ENCODE assay signal across 8 cellular contexts in genomic region chr2:40760071-40760666, GRCh38.
DNase-seq lines count a peak whose midpoint lies in the region; ATAC-seq and TF ChIP-seq lines count a peak whose summit lies in the region.

No MANE protein-coding gene starts in this region.

- intact Hi-C loops in dorsolateral prefrontal cortex (cut with DNase I), result no loop called here

- no peaks in the 10 kb centered on the region for H3K9me3 ChIP-seq in NT2/D1 (ENCODE audit: insufficient read depth, low read length)

- DNase-seq in GM04504 (ENCODE audit: low read depth) (peak; percentile 48), NT2/D1 (ENCODE audit: low read depth, low spot score) (peak; percentile 8), dorsolateral prefrontal cortex (no peak), myocyte (ENCODE audit: low read depth) (peak; percentile 70), retina (no peak)
- no peak for DNase-seq in activated effector memory CD4-positive, alpha-beta T cell treated with Interleukin-2 at 50 U/mL for 16 hours

- peak; percentile 65 for ATAC-seq in HG03378 (IDR thresholded peaks at IDR 0.05; ENCODE audit: unreplicated experiment)

- H3K4me1 ChIP-seq in NT2/D1 (ENCODE audit: insufficient read depth, insufficient read length), result no peaks in the 10 kb centered on the region

- H3K4me3 ChIP-seq in NT2/D1 (ENCODE audit: insufficient read length, low read depth), result no peak overlapping the region
- H3K4me3 ChIP-seq in dorsolateral prefrontal cortex, result no peak overlapping the region

- H3K27me3 ChIP-seq in NT2/D1 (ENCODE audit: insufficient read depth, insufficient read length), result no peaks in the 10 kb centered on the region
- H3K27me3 ChIP-seq in dorsolateral prefrontal cortex, result peaks cover 0 to 4% (median 0%) of the 10 kb centered on the region in 45 donors

- no peak overlapping the region for H3K27ac ChIP-seq in 22Rv1
- H3K27ac ChIP-seq in dorsolateral prefrontal cortex, result no peak overlapping the region

- no peak overlapping the region for H3K9ac ChIP-seq in NT2/D1 (ENCODE audit: insufficient read length, low read depth)

- peak; percentile 80 for TF ChIP-seq CTCF in 22Rv1 (IDR thresholded peaks at IDR 0.05)
- peak in 37 of 56 donors; percentile 12 to 54 (median 31) for TF ChIP-seq CTCF in dorsolateral prefrontal cortex (IDR thresholded peaks at IDR 0.05 in 54 of 56, conservative IDR thresholded peaks at IDR 0.05 in 2 of 56; ENCODE audit: low read depth in 1 of 56, partially characterized antibody in 56 of 56)

- H3K36me3 ChIP-seq in NT2/D1 (ENCODE audit: insufficient read depth, insufficient read length, low read length), result no peaks in the 10 kb centered on the region

Comparison
In these comparisons a context has a peak if more than half of its experiments do, and no peak if none do; other contexts are left out.
1. DNase-seq: peak in GM04504 (single experiment), NT2/D1 (single experiment) and myocyte (single experiment); none in dorsolateral prefrontal cortex (0 of 10), activated effector memory CD4-positive, alpha-beta T cell treated with Interleukin-2 at 50 U/mL for 16 hours (single experiment) and retina (single experiment).